ENCODE assay signal across 7 cellular contexts in the genomic region with DNA sequence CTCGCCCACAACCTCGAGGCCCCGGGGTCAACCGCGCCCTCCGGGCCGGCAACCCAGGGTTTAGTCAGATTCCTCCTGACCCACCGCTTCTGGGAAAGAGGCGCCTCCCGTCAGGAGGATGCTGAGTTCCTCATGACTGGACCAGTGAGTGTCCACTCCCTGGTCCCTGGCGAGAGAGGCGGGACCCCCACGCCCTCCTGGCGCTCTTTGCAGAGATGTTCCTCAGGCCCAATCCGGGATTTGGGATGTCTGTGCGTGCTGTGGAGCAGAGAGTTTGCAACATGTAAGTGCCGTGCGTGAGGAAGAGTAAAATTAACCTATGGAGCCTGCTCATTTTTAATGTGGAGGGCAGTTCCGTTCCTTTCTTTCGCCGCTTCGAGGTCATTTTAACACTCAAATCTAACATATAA. TPM values are rescaled to one million over a fixed set of nuclear protein-coding genes. Genes with fewer than 3 reads are reported as not detected.
DNase-seq lines count a peak whose midpoint lies in the region; ATAC-seq, FAIRE-seq and TF ChIP-seq lines count a peak whose summit lies in the region.

No MANE protein-coding gene starts in this region.

- no peaks in the 10 kb centered on the region for H3K9me3 ChIP-seq in SK-N-MC (ENCODE audit: low read depth, low read length)

- POLR2A ChIA-PET in naive thymus-derived CD8-positive, alpha-beta T cell (lab: Charles Lee), result interaction anchor here (0.9 to 1.6 kb wide), 4 partner anchors 50 to 170 kb away, joined by 3 to 9 read pairs (median 6); a partner anchor contains a TSS

- 0 out of 2 replicates have a peak, but pooled peaks have one; percentile 39 for TF ChIP-seq POLR2A in H54 (IDR thresholded peaks at IDR 0.05; ENCODE audit: low read depth, low read length)

- H3K4me3 Mint-ChIP-seq in naive thymus-derived CD8-positive, alpha-beta T cell, result peak overlapping the region; percentile 93 to 99 (median 97)

- peak overlapping the region; percentile 71 to 94 (median 88) for H3K27ac Mint-ChIP-seq in naive thymus-derived CD8-positive, alpha-beta T cell

- H3K4me1 Mint-ChIP-seq in naive thymus-derived CD8-positive, alpha-beta T cell, result peaks cover 11 to 30% (median 24%) of the 10 kb centered on the region in 4 donors

- H3K4me3 ChIP-seq in SK-N-MC (peak overlapping the region; percentile 99), epithelial cell of esophagus (ENCODE audit: low read length) (peak overlapping the region; percentile 89)

- no peaks in the 10 kb centered on the region for H3K36me3 ChIP-seq in SK-N-MC (ENCODE audit: insufficient read depth, low read length)

- H3K9ac ChIP-seq in SK-N-MC (ENCODE audit: insufficient read length), result peak overlapping the region; percentile 96

- ATAC-seq in naive thymus-derived CD8-positive, alpha-beta T cell, result no peak
- no peak for ATAC-seq in GM18502 (IDR thresholded peaks at IDR 0.05; ENCODE audit: poor library complexity, unreplicated experiment)

- no peak for TF ChIP-seq CTCF in epithelial cell of esophagus (IDR thresholded peaks at IDR 0.05; ENCODE audit: insufficient read depth, low read depth, low read length, missing control alignments)

- peak; percentile 68 for DNase-seq in H54 (ENCODE audit: insufficient read length, low spot score)
- DNase-seq in SK-N-MC (ENCODE audit: low read depth, low spot score), result no peak
- DNase-seq in epithelial cell of esophagus (ENCODE audit: low read depth), result no peak
- peak in 4 of 10 donors; percentile 1 to 17 (median 8) for DNase-seq in naive thymus-derived CD8-positive, alpha-beta T cell
- DNase-seq in COLO668 (lab: John Stamatoyannopoulos, UW; ENCODE audit: unreplicated experiment), result no peak
- DNase-seq in cerebellum (ENCODE audit: low spot score), result no peak

- H3K27ac ChIP-seq in SK-N-MC, result no peak overlapping the region

- FAIRE-seq in H54 (lab: Jason Lieb, UNC), result no peak

- H3K9me3 Mint-ChIP-seq in naive thymus-derived CD8-positive, alpha-beta T cell, result peaks cover 10 to 32% (median 23%) of the 10 kb centered on the region in 9 donors

- no peaks in the 10 kb centered on the region for H3K27me3 Mint-ChIP-seq in naive thymus-derived CD8-positive, alpha-beta T cell

- H3K36me3 Mint-ChIP-seq in naive thymus-derived CD8-positive, alpha-beta T cell, result peaks cover 10 to 27% (median 22%) of the 10 kb centered on the region in 3 donors

RNA-seq across cellular contexts. Expression of a gene that starts 0.8 kb away (rescaled TPM):
- total RNA-seq in naive thymus-derived CD8-positive, alpha-beta T cell, result 10 to 100 TPM; 19.3 to 22.7 TPM
- 10 to 100 TPM; 20.0 to 27.8 (median 20.6) TPM for polyA plus RNA-seq in naive thymus-derived CD8-positive, alpha-beta T cell
- total RNA-seq in cerebellum, result 20.3 TPM
